ENCODE assay signal across 13 cellular contexts in genomic region chr22:38844661-38845367, GRCh38. TPM values are rescaled to one million over a fixed set of nuclear protein-coding genes. Genes with fewer than 3 reads are reported as not detected.
DNase-seq lines count a peak whose midpoint lies in the region; ATAC-seq, FAIRE-seq and TF ChIP-seq lines count a peak whose summit lies in the region.
"Had no signal": no experiment of that assay in that cellular context is flagged by ENCODE, and none has a peak within 500 bp of the region (broad histone marks: within the 10 kb centered on the region; RNA-seq: fewer than 3 reads in every experiment).

No MANE protein-coding gene starts in this region.

- no peak for FAIRE-seq in kidney (lab: Jason Lieb, UNC)

- no peaks in the 10 kb centered on the region for H3K27me3 ChIP-seq in CD8-positive, alpha-beta memory T cell (ENCODE audit: insufficient read depth, low read length, poor library complexity, severe bottlenecking)
- peaks cover 6% of the 10 kb centered on the region for H3K27me3 ChIP-seq in Loucy (ENCODE audit: insufficient read depth, low read length, poor library complexity, severe bottlenecking)
- H3K27me3 ChIP-seq in neuronal stem cell (ENCODE audit: control insufficient read depth in 3 of 3, insufficient read depth in 3 of 3, low read depth in 1 of 3, low read length in 3 of 3) = peaks cover 3 to 89% (median 36%) of the 10 kb centered on the region in 3 experiments
- H3K27me3 ChIP-seq in MG63 = peaks cover 8% of the 10 kb centered on the region
- H3K27me3 ChIP-seq in testis = no peaks in the 10 kb centered on the region
- H3K27me3 ChIP-seq: body of pancreas had no signal

- no peak overlapping the region for H2BK5ac ChIP-seq in neuronal stem cell (ENCODE audit: low read length)

- intact Hi-C loops in testis (cut with DNase I; ENCODE audit: low total_unique reads) = no loop called here
- intact Hi-C loops in kidney (cut with DNase I) = loop anchor here (10.0 kb wide), 1 partner anchor 80 kb away; no protein-coding TSS in a partner anchor

- peak overlapping the region; percentile 90 for H2AK5ac ChIP-seq in neuronal stem cell (ENCODE audit: low read depth, low read length)

- TF ChIP-seq CTCF in Loucy (conservative IDR thresholded peaks at IDR 0.05; ENCODE audit: low read length) = no peak
- no peak for TF ChIP-seq CTCF in coronary artery (IDR thresholded peaks at IDR 0.05)
- no peak for TF ChIP-seq CTCF in testis (IDR thresholded peaks at IDR 0.05)
- TF ChIP-seq CTCF in kidney (IDR thresholded peaks at IDR 0.05; ENCODE audit: borderline replicate concordance, extremely low read depth, insufficient read depth) = no peak

- peak overlapping the region; percentile 94 for H3K18ac ChIP-seq in neuronal stem cell (ENCODE audit: low read length)

- peak overlapping the region; percentile 62 to 74 (median 69) for H3K4me3 Mint-ChIP-seq in CD8-positive, alpha-beta memory T cell

- H3K14ac ChIP-seq in neuronal stem cell (ENCODE audit: low read length) = no peak overlapping the region

- H3K79me2 ChIP-seq in Loucy (ENCODE audit: insufficient read depth, low read length) = 0 out of 2 replicates have a peak, but pooled peaks cover 6% of the 10 kb centered on the region

- no peaks in the 10 kb centered on the region for H3F3A ChIP-seq in Loucy (ENCODE audit: low read depth)

- H3K9me3 ChIP-seq in CD8-positive, alpha-beta memory T cell (ENCODE audit: low read length) = no peaks in the 10 kb centered on the region
- H3K9me3 ChIP-seq in Loucy (ENCODE audit: insufficient read depth, low read depth, low read length) = no peaks in the 10 kb centered on the region
- H3K9me3 ChIP-seq in neuronal stem cell (replicated peaks in 1 of 2; ENCODE audit: control insufficient read depth in 2 of 2, insufficient read depth in 1 of 2, low read depth in 1 of 2, low read length in 2 of 2) = no peaks in the 10 kb centered on the region
- no peaks in the 10 kb centered on the region for H3K9me3 ChIP-seq in MG63
- no peaks in the 10 kb centered on the region for H3K9me3 ChIP-seq in testis
- no peaks in the 10 kb centered on the region for H3K9me3 ChIP-seq in kidney (ENCODE audit: control insufficient read depth in 1 of 2, low read length in 2 of 2)
- H3K9me3 ChIP-seq: body of pancreas, tibial nerve had no signal

- H2BK12ac ChIP-seq in neuronal stem cell (ENCODE audit: low read length) = no peak overlapping the region

- ATAC-seq in HG03045 (IDR thresholded peaks at IDR 0.05; ENCODE audit: unreplicated experiment) = no peak

- peaks cover 0 to 4% (median 1%) of the 10 kb centered on the region in 3 donors for H3K36me3 Mint-ChIP-seq in CD8-positive, alpha-beta memory T cell

- H3K4me2 ChIP-seq in Loucy (ENCODE audit: low read depth, low read length, poor library complexity, severe bottlenecking) = peak overlapping the region; percentile 61
- H3K4me2 ChIP-seq in neuronal stem cell (ENCODE audit: insufficient read depth, low read length, poor library complexity, severe bottlenecking) = no peak overlapping the region

- H3K9me2 ChIP-seq in Loucy (replicated peaks; ENCODE audit: low read depth, low read length) = no peaks in the 10 kb centered on the region

- no peak overlapping the region for H3K27ac ChIP-seq in CD8-positive, alpha-beta memory T cell (ENCODE audit: low read depth, low read length)
- peak overlapping the region; percentile 69 to 96 for H3K27ac ChIP-seq in coronary artery
- no peak overlapping the region for H3K27ac ChIP-seq in neuronal stem cell (replicated peaks; ENCODE audit: low read length)
- no peak overlapping the region for H3K27ac ChIP-seq in testis
- H3K27ac ChIP-seq in kidney (ENCODE audit: low read depth in 2 of 2, low read length in 2 of 2) = no peak overlapping the region

- no peak for TF ChIP-seq POLR2A in testis (IDR thresholded peaks at IDR 0.05)

- peak overlapping the region; percentile 46 for H2BK15ac ChIP-seq in neuronal stem cell (ENCODE audit: low read length)

- no peak overlapping the region for H4K8ac ChIP-seq in neuronal stem cell (ENCODE audit: low read depth, low read length)

- H3K79me1 ChIP-seq in neuronal stem cell (ENCODE audit: low read depth, low read length) = peaks cover 4% of the 10 kb centered on the region

- H3K4me1 ChIP-seq in CD8-positive, alpha-beta memory T cell (ENCODE audit: insufficient read depth, low read length) = peaks cover 20% of the 10 kb centered on the region
- H3K4me1 ChIP-seq in Loucy (ENCODE audit: insufficient read depth, low read length, poor library complexity, severe bottlenecking) = peaks cover 11% of the 10 kb centered on the region
- H3K4me1 ChIP-seq in neuronal stem cell (ENCODE audit: control insufficient read depth in 2 of 2, insufficient read depth in 1 of 2, low read depth in 1 of 2, low read length in 2 of 2) = no peaks in the 10 kb centered on the region
- peaks cover 3% of the 10 kb centered on the region for H3K4me1 ChIP-seq in testis
- peaks cover 0 to 5% of the 10 kb centered on the region in 2 donors for H3K4me1 ChIP-seq in kidney (ENCODE audit: control insufficient read depth in 1 of 2, insufficient read depth in 1 of 2, low read depth in 1 of 2, low read length in 2 of 2)

- no peak for DNase-seq in CD8-positive, alpha-beta memory T cell
- no peak for DNase-seq in coronary artery (ENCODE audit: low spot score)
- DNase-seq in neuronal stem cell (ENCODE audit: low spot score) = no peak
- no peak for DNase-seq in MG63
- no peak for DNase-seq in testis
- no peak for DNase-seq in kidney
- DNase-seq: activated CD4-positive, CD25-positive, alpha-beta regulatory T cell treated with anti-CD3 and anti-CD28 coated beads, Interleukin-2, amount 50 U/mL, for 72 hours; kidney glomerular epithelial cell; SIG-M5 had no signal

- H3K4me3 ChIP-seq in CD8-positive, alpha-beta memory T cell (ENCODE audit: low read length) = no peak overlapping the region
- H3K4me3 ChIP-seq in Loucy (ENCODE audit: low read length, poor library complexity, severe bottlenecking) (no peak overlapping the region), coronary artery (peak overlapping the region; percentile 89), neuronal stem cell (ENCODE audit: low read length in 2 of 2) (no peak overlapping the region), MG63 (no peak overlapping the region), testis (no peak overlapping the region), kidney (ENCODE audit: low read length in 2 of 2) (no peak overlapping the region)
- H3K4me3 ChIP-seq: body of pancreas had no signal

- CTCF ChIA-PET in CD8-positive, alpha-beta memory T cell (lab: Charles Lee) = interaction anchor here (1.0 to 2.9 kb wide), 2 partner anchors 25 to 93 kb away, joined by 3 to 23 read pairs; no protein-coding TSS in a partner anchor

- no peak overlapping the region for H3K9ac ChIP-seq in Loucy (ENCODE audit: low read depth, low read length, poor library complexity, severe bottlenecking)
- H3K9ac ChIP-seq in neuronal stem cell (ENCODE audit: low read depth, low read length, poor library complexity) = no peak overlapping the region
- H3K9ac ChIP-seq in kidney (ENCODE audit: low read length in 2 of 2) = no peak overlapping the region

- no peak overlapping the region for H3K4ac ChIP-seq in neuronal stem cell (ENCODE audit: low read length)

- no peaks in the 10 kb centered on the region for H3K9me3 Mint-ChIP-seq in CD8-positive, alpha-beta memory T cell

- H3K36me3 ChIP-seq in CD8-positive, alpha-beta memory T cell (ENCODE audit: insufficient read depth, low read length) = no peaks in the 10 kb centered on the region
- H3K36me3 ChIP-seq in Loucy (ENCODE audit: insufficient read depth, low read length) = no peaks in the 10 kb centered on the region
- no peaks in the 10 kb centered on the region for H3K36me3 ChIP-seq in neuronal stem cell (replicated peaks in 1 of 2; ENCODE audit: control insufficient read depth in 2 of 2, insufficient read depth in 2 of 2, low read length in 2 of 2)
- H3K36me3 ChIP-seq in MG63 = no peaks in the 10 kb centered on the region
- no peaks in the 10 kb centered on the region for H3K36me3 ChIP-seq in testis (ENCODE audit: low read depth, missing control alignments)
- H3K36me3 ChIP-seq in kidney (ENCODE audit: control insufficient read depth in 1 of 2, insufficient read depth in 2 of 2, low read length in 2 of 2) = no peaks in the 10 kb centered on the region
- H3K36me3 ChIP-seq: tibial nerve had no signal

- POLR2A ChIA-PET in CD8-positive, alpha-beta memory T cell (lab: Charles Lee) = interaction anchor here (1.9 kb wide), 1 partner anchor 27 kb away, joined by 8 read pairs; the partner anchor contains the start of gene CBX6

- 0 out of 2 replicates have a peak overlapping the region, but pooled peaks have one; percentile 41 for H2AFZ ChIP-seq in Loucy (ENCODE audit: low read length)
- H2AFZ ChIP-seq in neuronal stem cell (ENCODE audit: low read length) = no peak overlapping the region

- WGBS in neuronal stem cell (ENCODE audit: extremely low coverage in 2 of 2, insufficient read length in 2 of 2, insufficient replicate concordance in 1 of 2), 2 donors = no CpG with 5 or more reads among the region's 14 CpGs
- WGBS in testis, 2 donors = 37 to 48% methylated on average over 14 of the region's 14 CpGs

- H3K27ac Mint-ChIP-seq in CD8-positive, alpha-beta memory T cell = peak overlapping the region in 5 of 8 donors; percentile 16 to 66 (median 39)

- H4K20me1 ChIP-seq in Loucy (ENCODE audit: insufficient read depth, low read length, poor library complexity, severe bottlenecking) = no peaks in the 10 kb centered on the region

- H4K91ac ChIP-seq in neuronal stem cell (ENCODE audit: low read depth, low read length, poor library complexity) = no peak overlapping the region

- H2BK120ac ChIP-seq in neuronal stem cell (ENCODE audit: low read depth, low read length) = no peak overlapping the region

- H3K4me1 Mint-ChIP-seq in CD8-positive, alpha-beta memory T cell = peaks cover 20 to 34% (median 30%) of the 10 kb centered on the region in 3 donors

- no peak overlapping the region for H3K23ac ChIP-seq in neuronal stem cell (ENCODE audit: low read depth, low read length, poor library complexity)

- peaks cover 7 to 9% of the 10 kb centered on the region in 2 donors for H3K27me3 Mint-ChIP-seq in CD8-positive, alpha-beta memory T cell

RNA-seq across cellular contexts. Expression of gene NPTXR, which starts 1.0 kb away (rescaled TPM):
- total RNA-seq in CD8-positive, alpha-beta memory T cell = 1 to 10 TPM; 5.9 to 6.3 TPM
- 1.0 TPM for polyA plus RNA-seq in CD8-positive, alpha-beta memory T cell
- polyA plus RNA-seq in neuronal stem cell (2013, experiment 1 of 2) = 3.7 TPM
- 3.7 TPM for polyA plus RNA-seq in neuronal stem cell (2013, experiment 2 of 2)
- 0.76 and 1.8 TPM in 2 replicates for total RNA-seq in MG63 (2014; rRNA removed; shearing (Covaris generic); ENCODE audit: low replicate concordance)
- total RNA-seq in testis (10 to 100 TPM; 12.6 to 14.1 TPM), kidney (12.5 TPM)
- polyA plus RNA-seq in testis (ENCODE audit: insufficient read depth, low read depth, low replicate concordance) (3.9 TPM), kidney (ENCODE audit: insufficient read depth, low read depth, low replicate concordance) (1.1 TPM)

RNA-seq across cellular contexts. Expression of gene CBX6, which starts 27.2 kb away (rescaled TPM):
- total RNA-seq in CD8-positive, alpha-beta memory T cell = 100 to 1,000 TPM; 159 to 171 TPM
- 10.8 TPM for polyA plus RNA-seq in CD8-positive, alpha-beta memory T cell
- polyA plus RNA-seq in neuronal stem cell (2013, experiment 1 of 2) = 12.0 TPM
- polyA plus RNA-seq in neuronal stem cell (2013, experiment 2 of 2) = 12.4 TPM
- 9.1 and 18.9 TPM in 2 replicates for total RNA-seq in MG63 (2014; rRNA removed; shearing (Covaris generic); ENCODE audit: low replicate concordance)
- total RNA-seq in testis (10 to 100 TPM; 30.1 to 33.1 TPM), kidney (113 TPM)
- polyA plus RNA-seq in testis (ENCODE audit: insufficient read depth, low read depth, low replicate concordance) (18.7 TPM), kidney (ENCODE audit: insufficient read depth, low read depth, low replicate concordance) (24.9 TPM)

RNA-seq across cellular contexts. Expression of gene DNAL4, which starts 50.9 kb away (rescaled TPM):
- 1 to 10 TPM; 9.1 to 9.6 TPM for total RNA-seq in CD8-positive, alpha-beta memory T cell
- polyA plus RNA-seq in CD8-positive, alpha-beta memory T cell = 12.3 TPM
- 23.4 TPM for polyA plus RNA-seq in neuronal stem cell (2013, experiment 1 of 2)
- 22.3 TPM for polyA plus RNA-seq in neuronal stem cell (2013, experiment 2 of 2)
- 11.3 and 18.8 TPM in 2 replicates for total RNA-seq in MG63 (2014; rRNA removed; shearing (Covaris generic); ENCODE audit: low replicate concordance)
- total RNA-seq in testis (10 to 100 TPM; 54.4 to 76.8 TPM), kidney (26.5 TPM)
- polyA plus RNA-seq in testis (ENCODE audit: insufficient read depth, low read depth, low replicate concordance) (107 TPM), kidney (ENCODE audit: insufficient read depth, low read depth, low replicate concordance) (39.7 TPM)

Comparison
In these comparisons a context has a peak if more than half of its experiments do, and no peak if none do; other contexts are left out.
1. H3K27ac ChIP-seq: peak in coronary artery (2 of 2); none in CD8-positive, alpha-beta memory T cell (single experiment), neuronal stem cell (single experiment), testis (0 of 2) and kidney (0 of 2).